8 cellular contexts compared by ENCODE assay signal in genomic region chr7:32957326-32958045, GRCh38. TPM values are rescaled to one million over a fixed set of nuclear protein-coding genes. Genes with fewer than 3 reads are reported as not detected.
A peak's percentile ranks its signal among the peaks of the same experiment; 100 is the strongest.
DNase-seq lines count a peak whose midpoint lies in the region; ATAC-seq lines count a peak whose summit lies in the region.

FKBP9 (plus strand) TSS chr7:32957440; CDS start chr7:32957574, 134 bp downstream.

- H3K4me3 Mint-ChIP-seq in T-cell: peak within 1 kb of the TSS; percentile 57 to 85 (median 72)
- peak within 1 kb of the TSS; percentile 77 for H3K4me3 Mint-ChIP-seq in stimulated activated memory B cell treated with anti-CD40 and anti-IgM and Interleukin-4, amounts not matched to agents 10 μg/mL and 1 μg/mL and 100 μg/mL, for 72 hours

- ATAC-seq in T-cell (replicated peaks in 1 of 4): peak; percentile 34 to 55 (median 46)
- peak; percentile 96 for ATAC-seq in left lobe of liver
- ATAC-seq in stimulated activated memory B cell treated with anti-CD40 and anti-IgM and Interleukin-4, amounts not matched to agents 10 μg/mL and 1 μg/mL and 100 μg/mL, for 72 hours: peak; percentile 83

- peaks cover 27 to 40% of the 10 kb centered on the region in 2 donors for H3K27me3 Mint-ChIP-seq in T-cell
- peaks cover 17% of the 10 kb centered on the region for H3K27me3 Mint-ChIP-seq in stimulated activated memory B cell treated with anti-CD40 and anti-IgM and Interleukin-4, amounts not matched to agents 10 μg/mL and 1 μg/mL and 100 μg/mL, for 72 hours

- CTCF ChIA-PET in T-cell (lab: Charles Lee): interaction anchor here in 1 of 2 donors (0.7 kb wide), 1 partner anchor 83 kb away, joined by 3 read pairs; no protein-coding TSS in a partner anchor

- peaks cover 11% of the 10 kb centered on the region for H3K27me3 ChIP-seq in H7 (ENCODE audit: control insufficient read depth, insufficient read depth, low read length)
- no peaks in the 10 kb centered on the region for H3K27me3 ChIP-seq in duodenal mucosa (ENCODE audit: control insufficient read depth in 1 of 2, insufficient read depth in 2 of 2, low read length in 2 of 2)

- H3K9me3 ChIP-seq in duodenal mucosa (ENCODE audit: control insufficient read depth in 1 of 2, low read length in 2 of 2): no peaks in the 10 kb centered on the region

- peaks cover 4 to 6% (median 5%) of the 10 kb centered on the region in 3 donors for H3K4me1 Mint-ChIP-seq in T-cell
- peaks cover 6% of the 10 kb centered on the region for H3K4me1 Mint-ChIP-seq in stimulated activated memory B cell treated with anti-CD40 and anti-IgM and Interleukin-4, amounts not matched to agents 10 μg/mL and 1 μg/mL and 100 μg/mL, for 72 hours

- POLR2A ChIA-PET in T-cell (lab: Charles Lee): interaction anchor here in 1 of 2 donors (0.7 kb wide), 1 partner anchor 105 kb away, joined by 4 read pairs; the partner anchor contains the start of gene NT5C3A

- H3K36me3 Mint-ChIP-seq in T-cell: peaks cover 3% of the 10 kb centered on the region
- H3K36me3 Mint-ChIP-seq in stimulated activated memory B cell treated with anti-CD40 and anti-IgM and Interleukin-4, amounts not matched to agents 10 μg/mL and 1 μg/mL and 100 μg/mL, for 72 hours: no peaks in the 10 kb centered on the region

- peak within 1 kb of the TSS; percentile 75 for H3K27ac ChIP-seq in duodenal mucosa (ENCODE audit: low read depth, low read length)

- H3K9ac ChIP-seq in duodenal mucosa (ENCODE audit: low read depth in 1 of 2, low read length in 2 of 2): peak within 1 kb of the TSS; percentile 76 to 82

- H3K4me1 ChIP-seq in duodenal mucosa (ENCODE audit: control insufficient read depth in 1 of 2, insufficient read depth in 2 of 2, low read length in 2 of 2): peaks cover 7 to 10% of the 10 kb centered on the region in 2 donors

- peak within 1 kb of the TSS; percentile 85 for H3K4me3 ChIP-seq in H7 (ENCODE audit: insufficient read depth, low read depth, low read length)
- H3K4me3 ChIP-seq in duodenal mucosa (ENCODE audit: low read depth in 1 of 2, low read length in 2 of 2): peak within 1 kb of the TSS; percentile 73 to 78

- no peaks in the 10 kb centered on the region for H3K36me3 ChIP-seq in H7 (replicated peaks; ENCODE audit: control insufficient read depth, insufficient read depth, low read length)
- H3K36me3 ChIP-seq in duodenal mucosa (ENCODE audit: control insufficient read depth in 1 of 2, insufficient read depth in 2 of 2, low read length in 2 of 2): no peaks in the 10 kb centered on the region

- H3K9me3 Mint-ChIP-seq in T-cell: no peaks in the 10 kb centered on the region
- no peaks in the 10 kb centered on the region for H3K9me3 Mint-ChIP-seq in stimulated activated memory B cell treated with anti-CD40 and anti-IgM and Interleukin-4, amounts not matched to agents 10 μg/mL and 1 μg/mL and 100 μg/mL, for 72 hours

- H3K27ac Mint-ChIP-seq in T-cell: peak within 1 kb of the TSS in 1 of 2 donors; percentile 8
- H3K27ac Mint-ChIP-seq in stimulated activated memory B cell treated with anti-CD40 and anti-IgM and Interleukin-4, amounts not matched to agents 10 μg/mL and 1 μg/mL and 100 μg/mL, for 72 hours: peak within 1 kb of the TSS; percentile 9

- DNase-seq in stimulated activated CD4-positive, alpha-beta T cell treated with anti-CD3 and anti-CD28 coated beads, Interleukin-1b, Interleukin-23, amount 100 ng/mL, for 48 hours: peak; percentile 5
- no peak for DNase-seq in stimulated activated CD4-positive, alpha-beta T cell treated with anti-CD3 and anti-CD28 coated beads, Interleukin-12 subunit alpha, Interleukin-12 subunit beta, amount 100 ng/mL, for 4 hours
- DNase-seq in H7 (peak; percentile 96), LHCN-M2 (ENCODE audit: low read depth) (peak; percentile 90), T-cell (peak in 2 of 34 experiments; percentile 3), left lobe of liver (ENCODE audit: low spot score) (peak; percentile 88)

RNA-seq across cellular contexts. Expression of gene FKBP9, which starts in this region (rescaled TPM):
- total RNA-seq in H7 (2014; rRNA removed; shearing (Covaris generic)): 9.0 and 17.4 TPM in 2 replicates
- 289 and 303 TPM in 2 replicates for total RNA-seq in LHCN-M2 (2014; rRNA removed)
- 234 TPM for polyA plus RNA-seq in LHCN-M2 (2012)
- 1 to 10 TPM in 3 of 5 donors, not detected in 2; 1.1 to 1.9 (median 1.6) TPM for total RNA-seq in T-cell
- 32.8 TPM for total RNA-seq in left lobe of liver

Comparison
In these comparisons a context has a peak if more than half of its experiments do, and no peak if none do; other contexts are left out.
1. ATAC-seq: peak in every context shown above with its lines; median percentile 96 in left lobe of liver; 83 in stimulated activated memory B cell treated with anti-CD40 and anti-IgM and Interleukin-4, amounts not matched to agents 10 μg/mL and 1 μg/mL and 100 μg/mL, for 72 hours; 46 in T-cell.